ENCODE assay signal across 13 cellular contexts in the genomic region with DNA sequence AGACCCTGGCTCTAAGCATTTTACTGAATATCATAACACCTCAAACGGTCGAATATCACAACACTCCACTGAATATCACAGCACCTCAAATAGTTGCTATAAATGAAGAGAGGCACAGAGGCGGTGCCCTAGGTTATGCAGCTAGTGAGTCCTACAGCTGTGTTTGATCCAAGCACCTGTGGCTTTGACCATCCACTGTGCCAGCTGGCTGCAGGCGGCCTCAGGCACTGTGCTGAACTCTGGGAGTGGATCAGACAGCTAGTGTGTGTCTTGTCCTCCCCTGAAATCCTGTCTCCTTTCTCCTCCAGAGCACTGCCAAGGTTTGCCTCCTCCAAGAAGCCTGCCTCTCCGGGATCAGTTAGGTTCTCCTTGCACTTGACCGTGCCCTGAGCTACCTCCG.
"Had no signal": no experiment of that assay in that cellular context is flagged by ENCODE, and none has a peak within 500 bp of the region (broad histone marks: within the 10 kb centered on the region; RNA-seq: fewer than 3 reads in every experiment).

No MANE protein-coding gene starts in this region.

- H3K4me3 ChIP-seq: adrenal gland, coronary artery, hepatocyte, testis, upper lobe of right lung had no signal

- H3K27ac ChIP-seq: adrenal gland, coronary artery, hepatocyte, parathyroid adenoma, testis, upper lobe of right lung had no signal

- H3K9ac ChIP-seq: parathyroid adenoma had no signal

- DNase-seq: activated CD4-positive, alpha-beta T cell treated with anti-CD3 and anti-CD28 coated beads, Interleukin-2, amount 50 U/mL, for 4 hours; activated CD4-positive, CD25-positive, alpha-beta regulatory T cell; adrenal gland; caudate nucleus; effector CD8-positive, alpha-beta T cell; retina; stimulated activated CD4-positive, alpha-beta T cell treated with anti-CD3 and anti-CD28 coated beads, Interleukin-4, amount 100 ng/mL, for 4 hours; stimulated activated naive CD8-positive, alpha-beta T cell treated with anti-CD3 and anti-CD28 coated beads, Interleukin-15, amount 100 ng/mL, for 72 hours; testis; upper lobe of right lung had no signal

- H3K27ac Mint-ChIP-seq: stimulated activated naive CD8-positive, alpha-beta T cell treated with anti-CD3 and anti-CD28 coated beads, Interleukin-15, amount 100 ng/mL, for 72 hours had no signal

- H3K4me3 Mint-ChIP-seq: stimulated activated naive CD8-positive, alpha-beta T cell treated with anti-CD3 and anti-CD28 coated beads, Interleukin-15, amount 100 ng/mL, for 72 hours had no signal

- H3K27me3 Mint-ChIP-seq: stimulated activated naive CD8-positive, alpha-beta T cell treated with anti-CD3 and anti-CD28 coated beads, Interleukin-15, amount 100 ng/mL, for 72 hours had no signal

- H3K9me3 ChIP-seq: adrenal gland, testis, upper lobe of right lung had no signal

- H3K27me3 ChIP-seq: adrenal gland, hepatocyte, testis, upper lobe of right lung had no signal

- ATAC-seq: stimulated activated naive CD8-positive, alpha-beta T cell treated with anti-CD3 and anti-CD28 coated beads, Interleukin-15, amount 100 ng/mL, for 72 hours; upper lobe of right lung had no signal

- H3K9me3 Mint-ChIP-seq: stimulated activated naive CD8-positive, alpha-beta T cell treated with anti-CD3 and anti-CD28 coated beads, Interleukin-15, amount 100 ng/mL, for 72 hours had no signal
